ENCODE assay signal across 8 cellular contexts in the genomic region with DNA sequence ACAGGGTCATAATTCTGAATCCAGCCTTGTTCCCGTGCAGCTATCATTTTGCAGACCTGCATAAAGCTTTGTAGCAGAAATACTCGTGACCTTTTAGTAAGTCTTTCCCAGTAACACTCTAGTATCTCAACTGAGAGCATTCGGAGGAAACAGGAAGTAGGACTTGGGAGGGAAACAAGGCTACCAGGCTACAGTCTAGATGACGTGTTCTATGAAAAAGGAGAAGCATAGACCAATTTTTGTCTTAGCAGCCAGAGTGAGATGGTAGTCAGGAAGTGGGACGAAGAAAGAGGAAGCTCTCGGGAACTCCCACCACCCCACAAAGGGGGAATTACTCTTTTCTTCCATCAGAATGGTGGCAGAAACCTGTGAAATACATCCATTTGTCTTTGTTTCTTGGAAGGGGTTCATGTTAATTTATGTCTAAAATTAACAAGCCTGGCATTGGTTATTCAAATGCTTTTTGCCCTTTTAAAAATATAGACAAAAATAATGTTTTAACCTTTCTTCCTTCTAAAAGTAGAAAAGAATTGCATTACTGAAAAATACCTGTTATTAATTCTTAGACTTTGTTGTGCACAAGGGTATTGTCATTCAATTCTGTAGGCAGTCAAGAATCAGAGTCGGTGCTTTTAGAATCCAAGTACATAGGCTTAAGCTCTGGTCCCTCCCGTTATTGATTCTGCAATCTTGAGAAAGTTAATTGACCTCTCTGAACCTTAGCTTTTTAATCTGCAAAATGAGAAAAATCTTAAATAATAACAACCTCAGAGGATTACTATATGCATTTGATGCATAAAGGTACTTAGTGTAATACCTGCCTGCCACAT. TPM values are rescaled to one million over a fixed set of nuclear protein-coding genes. Genes with fewer than 3 reads are reported as not detected.
DNase-seq lines count a peak whose midpoint lies in the region; ATAC-seq and TF ChIP-seq lines count a peak whose summit lies in the region.

No MANE protein-coding gene starts in this region.

- intact Hi-C loops in lower leg skin (cut with DNase I; ENCODE audit: low total_unique reads): no loop called here

- H3K4me1 Mint-ChIP-seq in glutamatergic neuron (ENCODE audit: low read depth, unreplicated experiment): peaks cover 5% of the 10 kb centered on the region
- H3K4me1 Mint-ChIP-seq in activated CD4-positive, alpha-beta memory T cell treated with anti-CD3 and anti-CD28 coated beads, Interleukin-2, amount 10 ng/mL, durations not matched to agents 7 days and 5 days: peaks cover 12% of the 10 kb centered on the region

- H3K9me3 Mint-ChIP-seq in glutamatergic neuron (ENCODE audit: unreplicated experiment): no peaks in the 10 kb centered on the region
- no peaks in the 10 kb centered on the region for H3K9me3 Mint-ChIP-seq in activated CD4-positive, alpha-beta memory T cell treated with anti-CD3 and anti-CD28 coated beads, Interleukin-2, amount 10 ng/mL, durations not matched to agents 7 days and 5 days

- ATAC-seq in GM19023 (IDR thresholded peaks at IDR 0.05; ENCODE audit: unreplicated experiment): peak; percentile 93
- ATAC-seq in HG02885 (IDR thresholded peaks at IDR 0.05; ENCODE audit: poor library complexity, unreplicated experiment): peak; percentile 91

- TF ChIP-seq CTCF in lower leg skin (IDR thresholded peaks at IDR 0.05) (no peak), glutamatergic neuron (IDR thresholded peaks at IDR 0.05; ENCODE audit: partially characterized antibody, unreplicated experiment) (no peak)

- no peaks in the 10 kb centered on the region for H3K36me3 Mint-ChIP-seq in glutamatergic neuron (ENCODE audit: unreplicated experiment)
- H3K36me3 Mint-ChIP-seq in activated CD4-positive, alpha-beta memory T cell treated with anti-CD3 and anti-CD28 coated beads, Interleukin-2, amount 10 ng/mL, durations not matched to agents 7 days and 5 days (ENCODE audit: low read depth): no peaks in the 10 kb centered on the region

- no peak overlapping the region for H3K4me3 Mint-ChIP-seq in glutamatergic neuron (ENCODE audit: unreplicated experiment)
- H3K4me3 Mint-ChIP-seq in activated CD4-positive, alpha-beta memory T cell treated with anti-CD3 and anti-CD28 coated beads, Interleukin-2, amount 10 ng/mL, durations not matched to agents 7 days and 5 days: no peak overlapping the region

- CTCF ChIA-PET in activated CD4-positive, alpha-beta memory T cell treated with anti-CD3 and anti-CD28 coated beads, Interleukin-2, amount 10 ng/mL, durations not matched to agents 7 days and 5 days (lab: Charles Lee): no interaction called here

- peak; percentile 53 for DNase-seq in RPMI7951 (ENCODE audit: low read depth)
- DNase-seq in inferior parietal cortex (ENCODE audit: extremely low spot score): peak; percentile 38
- DNase-seq in lower leg skin (ENCODE audit: low spot score in 2 of 2): no peak
- no peak for DNase-seq in glutamatergic neuron
- DNase-seq in activated effector memory CD4-positive, alpha-beta T cell treated with anti-CD3 and anti-CD28 coated beads, Interleukin-2, amount 50 U/mL, for 16 hours: no peak
- no peak for DNase-seq in activated CD4-positive, alpha-beta memory T cell treated with anti-CD3 and anti-CD28 coated beads, Interleukin-2, amount 10 ng/mL, durations not matched to agents 7 days and 5 days

- H3K27ac Mint-ChIP-seq in glutamatergic neuron (ENCODE audit: unreplicated experiment): no peak overlapping the region
- no peak overlapping the region for H3K27ac Mint-ChIP-seq in activated CD4-positive, alpha-beta memory T cell treated with anti-CD3 and anti-CD28 coated beads, Interleukin-2, amount 10 ng/mL, durations not matched to agents 7 days and 5 days

- POLR2A ChIA-PET in activated CD4-positive, alpha-beta memory T cell treated with anti-CD3 and anti-CD28 coated beads, Interleukin-2, amount 10 ng/mL, durations not matched to agents 7 days and 5 days (lab: Charles Lee): no interaction called here

- TF ChIP-seq POLR2A in lower leg skin (IDR thresholded peaks at IDR 0.05): no peak

- no peak overlapping the region for H3K4me3 ChIP-seq in lower leg skin (ENCODE audit: low read depth, poor library complexity, severe bottlenecking)

- H3K27me3 Mint-ChIP-seq in glutamatergic neuron (ENCODE audit: unreplicated experiment): peaks cover 4% of the 10 kb centered on the region
- peaks cover 2% of the 10 kb centered on the region for H3K27me3 Mint-ChIP-seq in activated CD4-positive, alpha-beta memory T cell treated with anti-CD3 and anti-CD28 coated beads, Interleukin-2, amount 10 ng/mL, durations not matched to agents 7 days and 5 days

- WGBS in lower leg skin, 2 donors: 56 to 66% methylated on average over 8 of the region's 8 CpGs

RNA-seq across cellular contexts. Expression of a gene that starts 1.6 kb away (rescaled TPM):
- total RNA-seq in RPMI7951 (2014; rRNA removed; shearing (Covaris generic)): 0.12 TPM in 1 of 2 replicates, not detected in the other
- total RNA-seq in lower leg skin: 1 to 10 TPM in 2 of 4 donors, under 1 TPM in 2; 0.64 to 1.5 (median 0.95) TPM
- total RNA-seq in glutamatergic neuron (ENCODE audit: unreplicated experiment): not detected
- total RNA-seq in activated CD4-positive, alpha-beta memory T cell treated with anti-CD3 and anti-CD28 coated beads, Interleukin-2, amount 10 ng/mL, durations not matched to agents 7 days and 5 days: not detected

RNA-seq across cellular contexts. Expression of a gene that starts 57.9 kb away (rescaled TPM):
- 0.12 and 0.49 TPM in 2 replicates for total RNA-seq in RPMI7951 (2014; rRNA removed; shearing (Covaris generic))
- total RNA-seq in lower leg skin (10 to 100 TPM in 3 of 4 donors, 1 to 10 TPM in 1; 6.2 to 16.6 (median 10.7) TPM), glutamatergic neuron (ENCODE audit: unreplicated experiment) (not detected)
- total RNA-seq in activated CD4-positive, alpha-beta memory T cell treated with anti-CD3 and anti-CD28 coated beads, Interleukin-2, amount 10 ng/mL, durations not matched to agents 7 days and 5 days: not detected

Comparison
In these comparisons a context has a peak if more than half of its experiments do, and no peak if none do; other contexts are left out.
1. DNase-seq: peak in RPMI7951 (single experiment) and inferior parietal cortex (single experiment); none in lower leg skin (0 of 2), glutamatergic neuron (single experiment), activated effector memory CD4-positive, alpha-beta T cell treated with anti-CD3 and anti-CD28 coated beads, Interleukin-2, amount 50 U/mL, for 16 hours (single experiment) and activated CD4-positive, alpha-beta memory T cell treated with anti-CD3 and anti-CD28 coated beads, Interleukin-2, amount 10 ng/mL, durations not matched to agents 7 days and 5 days (single experiment).